8 cellular contexts compared by ENCODE assay signal in genomic region chr10:125160856-125161569, GRCh38. TPM values are rescaled to one million over a fixed set of nuclear protein-coding genes. Genes with fewer than 3 reads are reported as not detected.
DNase-seq lines count a peak whose midpoint lies in the region; ATAC-seq and TF ChIP-seq lines count a peak whose summit lies in the region.

No MANE protein-coding gene starts in this region.

- peak overlapping the region; percentile 92 for H3K9ac ChIP-seq in mesendoderm (ENCODE audit: low read length)

- peak overlapping the region; percentile 95 for H3K56ac ChIP-seq in mesendoderm (ENCODE audit: low read length)

- H3K4me3 ChIP-seq in WERI-Rb-1 (ENCODE audit: low read depth, low read length), result peak overlapping the region; percentile 78
- H3K4me3 ChIP-seq in epithelial cell of proximal tubule (ENCODE audit: low read depth, low read length), result peak overlapping the region; percentile 72
- H3K4me3 ChIP-seq in mesendoderm (ENCODE audit: low read length), result peak overlapping the region; percentile 76
- peak overlapping the region; percentile 10 to 79 (median 72) for H3K4me3 ChIP-seq in thyroid gland (replicated peaks in 1 of 3)

- no peak overlapping the region for H3K23ac ChIP-seq in mesendoderm (ENCODE audit: low read length)

- H3K27ac ChIP-seq in 22Rv1, result peak overlapping the region; percentile 86
- H3K27ac ChIP-seq in WERI-Rb-1, result peak overlapping the region; percentile 84
- H3K27ac ChIP-seq in mesendoderm (ENCODE audit: low read depth, low read length), result peak overlapping the region; percentile 100
- H3K27ac ChIP-seq in thyroid gland, result peak overlapping the region; percentile 92 to 99 (median 95)

- intact Hi-C loops in thyroid gland (cut with DNase I), result loop anchor here (5.0 to 10.0 kb wide), 2 partner anchors 104 to 246 kb away; no protein-coding TSS in a partner anchor

- H3K4me1 ChIP-seq in mesendoderm (ENCODE audit: control insufficient read depth, low read depth, low read length) (peaks cover 8% of the 10 kb centered on the region), thyroid gland (peaks cover 21 to 26% of the 10 kb centered on the region in 2 donors)

- H3K27me3 ChIP-seq in WERI-Rb-1 (ENCODE audit: insufficient read depth, low read depth, severe bottlenecking), result no peaks in the 10 kb centered on the region
- H3K27me3 ChIP-seq in mesendoderm (ENCODE audit: insufficient read depth, low read length, poor library complexity), result no peaks in the 10 kb centered on the region
- H3K27me3 ChIP-seq in thyroid gland, result no peaks in the 10 kb centered on the region

- peak overlapping the region; percentile 73 for H2BK5ac ChIP-seq in mesendoderm (ENCODE audit: low read length)

- H3K4me2 ChIP-seq in mesendoderm (ENCODE audit: low read length), result peak overlapping the region; percentile 83

- no peaks in the 10 kb centered on the region for H3K9me3 ChIP-seq in WERI-Rb-1 (ENCODE audit: severe bottlenecking)
- H3K9me3 ChIP-seq in thyroid gland, result no peaks in the 10 kb centered on the region

- no CpG with 5 or more reads among the region's 68 CpGs for WGBS in mesendoderm (ENCODE audit: extremely low coverage, insufficient coverage, low lambda C conversion rate)
- WGBS in thyroid gland, 2 donors, result 0 to 1% methylated on average over 25 to 56 of the region's 68 CpGs

- no peak overlapping the region for H4K5ac ChIP-seq in mesendoderm (ENCODE audit: low read length)

- H3K36me3 ChIP-seq in WERI-Rb-1 (peaks cover 7% of the 10 kb centered on the region), mesendoderm (ENCODE audit: control insufficient read depth, insufficient read depth, low read length) (no peaks in the 10 kb centered on the region), thyroid gland (no peaks in the 10 kb centered on the region)

- peak overlapping the region; percentile 98 for H3K4ac ChIP-seq in mesendoderm (ENCODE audit: low read depth, low read length)

- DNase-seq in ELF-1 (ENCODE audit: low read depth, low spot score), result peak; percentile 89
- DNase-seq in NCI-H1436 (lab: John Stamatoyannopoulos, UW), result peak; percentile 96
- peak; percentile 96 for DNase-seq in WERI-Rb-1
- no peak for DNase-seq in epithelial cell of proximal tubule (ENCODE audit: low read depth)
- DNase-seq in mesendoderm, result peak; percentile 97
- DNase-seq in thyroid gland, result peak; percentile 89

- TF ChIP-seq POLR2A in thyroid gland (IDR thresholded peaks at IDR 0.05), result peak in 1 of 2 donors; percentile 75

- peak overlapping the region; percentile 96 for H2BK120ac ChIP-seq in mesendoderm (ENCODE audit: low read depth, low read length)

- no peak for ATAC-seq in GM18858 (IDR thresholded peaks at IDR 0.05; ENCODE audit: unreplicated experiment)

- H2BK15ac ChIP-seq in mesendoderm (replicated peaks; ENCODE audit: low read depth), result peak overlapping the region; percentile 97

- peak; percentile 37 for TF ChIP-seq CTCF in 22Rv1 (IDR thresholded peaks at IDR 0.05)
- no peak; the same call in 1 of the 2 replicates for TF ChIP-seq CTCF in WERI-Rb-1 (IDR thresholded peaks at IDR 0.05; ENCODE audit: low read depth, low read length)
- no peak for TF ChIP-seq CTCF in epithelial cell of proximal tubule (conservative IDR thresholded peaks at IDR 0.05; ENCODE audit: low read depth, low read length)
- peak in 3 of 6 experiments; percentile 10 to 51 (median 31) for TF ChIP-seq CTCF in thyroid gland (IDR thresholded peaks at IDR 0.05)

- H3K79me2 ChIP-seq in mesendoderm (ENCODE audit: control insufficient read depth, insufficient read depth, low read length), result peaks cover 35% of the 10 kb centered on the region

- H3K79me1 ChIP-seq in mesendoderm (ENCODE audit: low read length), result no peaks in the 10 kb centered on the region

- no peak overlapping the region for H2AK5ac ChIP-seq in mesendoderm (ENCODE audit: low read length)

- H3K18ac ChIP-seq in mesendoderm (ENCODE audit: low read length), result peak overlapping the region; percentile 100

- H4K8ac ChIP-seq in mesendoderm (ENCODE audit: low read depth, low read length), result no peak overlapping the region

RNA-seq across cellular contexts. Expression of gene CTBP2, which starts 0.7 kb away (rescaled TPM):
- total RNA-seq in epithelial cell of proximal tubule, result 57.3 and 106 TPM in 2 replicates
- 135 TPM for polyA plus RNA-seq in mesendoderm (2013, experiment 1 of 2)
- polyA plus RNA-seq in mesendoderm (2013, experiment 2 of 2), result 136 TPM
- 100 to 1,000 TPM in 3 of 4 donors, 10 to 100 TPM in 1; 92.4 to 136 (median 125) TPM for total RNA-seq in thyroid gland
